In genomic region chr7:100126931-100127865, GRCh38 we compare ENCODE assay signal across 1 cellular context.
TF ChIP-seq lines count a peak whose summit lies in the region.

A gene with protein sequence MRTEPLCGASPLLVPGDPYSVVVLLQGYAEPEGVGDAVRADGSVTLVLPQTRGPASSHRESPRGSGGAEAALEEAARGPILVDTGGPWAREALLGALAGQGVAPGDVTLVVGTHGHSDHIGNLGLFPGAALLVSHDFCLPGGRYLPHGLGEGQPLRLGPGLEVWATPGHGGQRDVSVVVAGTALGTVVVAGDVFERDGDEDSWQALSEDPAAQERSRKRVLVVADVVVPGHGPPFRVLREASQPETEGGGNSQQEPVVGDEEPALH (plus strand): TSS chr7:100126967. CDS start chr7:100127396, 429 bp downstream.

TF ChIP-seq in K562, 482 proteins besides CTCF, POLR2A, EP300 and RAD21 (continued from another document and continues in another):
- TF ChIP-seq ZNF449 (CRISPR knock-in tag; IDR thresholded peaks at IDR 0.05) = no peak
- 0 out of 2 replicates have a peak, but pooled peaks have one; percentile 73 for TF ChIP-seq KLF6 (CRISPR knock-in tag; IDR thresholded peaks at IDR 0.05; ENCODE audit: borderline replicate concordance)
- TF ChIP-seq CHAMP1 (IDR thresholded peaks at IDR 0.05) = 0 out of 2 replicates have a peak, but pooled peaks have one; percentile 69
- TF ChIP-seq POLR2AphosphoS2 (IDR thresholded peaks at IDR 0.05; ENCODE audit: low read length) = peak; percentile 70; the same call in 1 of the 2 replicates
- peak; percentile 71 for TF ChIP-seq ASH1L (IDR thresholded peaks at IDR 0.05; ENCODE audit: borderline replicate concordance, low read depth, partially characterized antibody)
- no peak for TF ChIP-seq RFX5 (IDR thresholded peaks at IDR 0.05; ENCODE audit: low read depth, low read length)
- no peak for TF ChIP-seq MXI1 (IDR thresholded peaks at IDR 0.05; ENCODE audit: low read depth, low read length)
- TF ChIP-seq HDAC8 (tag; IDR thresholded peaks at IDR 0.05) = peak; percentile 49; the same call in 1 of the 2 replicates
- 0 out of 2 replicates have a peak, but pooled peaks have one; percentile 37 for TF ChIP-seq KLF1 (tag; IDR thresholded peaks at IDR 0.05)
- TF ChIP-seq, protein P1, sequence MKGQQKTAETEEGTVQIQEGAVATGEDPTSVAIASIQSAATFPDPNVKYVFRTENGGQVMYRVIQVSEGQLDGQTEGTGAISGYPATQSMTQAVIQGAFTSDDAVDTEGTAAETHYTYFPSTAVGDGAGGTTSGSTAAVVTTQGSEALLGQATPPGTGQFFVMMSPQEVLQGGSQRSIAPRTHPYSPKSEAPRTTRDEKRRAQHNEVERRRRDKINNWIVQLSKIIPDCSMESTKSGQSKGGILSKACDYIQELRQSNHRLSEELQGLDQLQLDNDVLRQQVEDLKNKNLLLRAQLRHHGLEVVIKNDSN (CRISPR knock-in tag; IDR thresholded peaks at IDR 0.05) = no peak
- TF ChIP-seq PRDM10 (IDR thresholded peaks at IDR 0.05; ENCODE audit: partially characterized antibody) = peak; percentile 99
- 0 out of 2 replicates have a peak, but pooled peaks have one; percentile 2 for TF ChIP-seq FOSL1 (tag; conservative IDR thresholded peaks at IDR 0.05)
- peak in 1 of 2 experiments; percentile 39; a peak in 1 of 4 replicates for TF ChIP-seq SIX5 (IDR thresholded peaks at IDR 0.05; ENCODE audit: borderline replicate concordance in 1 of 2, insufficient read depth in 1 of 2, low read depth in 1 of 2, low read length in 2 of 2)
- peak; percentile 80 for TF ChIP-seq FIP1L1 (IDR thresholded peaks at IDR 0.05; ENCODE audit: low read depth, low read length, poor library complexity, severe bottlenecking)
- TF ChIP-seq HDAC2 (IDR thresholded peaks at IDR 0.05) = no peak
- no peak; the same call in 1 of the 2 replicates for TF ChIP-seq GTF2F1 (IDR thresholded peaks at IDR 0.05; ENCODE audit: low read depth, low read length)
- TF ChIP-seq, protein P2, sequence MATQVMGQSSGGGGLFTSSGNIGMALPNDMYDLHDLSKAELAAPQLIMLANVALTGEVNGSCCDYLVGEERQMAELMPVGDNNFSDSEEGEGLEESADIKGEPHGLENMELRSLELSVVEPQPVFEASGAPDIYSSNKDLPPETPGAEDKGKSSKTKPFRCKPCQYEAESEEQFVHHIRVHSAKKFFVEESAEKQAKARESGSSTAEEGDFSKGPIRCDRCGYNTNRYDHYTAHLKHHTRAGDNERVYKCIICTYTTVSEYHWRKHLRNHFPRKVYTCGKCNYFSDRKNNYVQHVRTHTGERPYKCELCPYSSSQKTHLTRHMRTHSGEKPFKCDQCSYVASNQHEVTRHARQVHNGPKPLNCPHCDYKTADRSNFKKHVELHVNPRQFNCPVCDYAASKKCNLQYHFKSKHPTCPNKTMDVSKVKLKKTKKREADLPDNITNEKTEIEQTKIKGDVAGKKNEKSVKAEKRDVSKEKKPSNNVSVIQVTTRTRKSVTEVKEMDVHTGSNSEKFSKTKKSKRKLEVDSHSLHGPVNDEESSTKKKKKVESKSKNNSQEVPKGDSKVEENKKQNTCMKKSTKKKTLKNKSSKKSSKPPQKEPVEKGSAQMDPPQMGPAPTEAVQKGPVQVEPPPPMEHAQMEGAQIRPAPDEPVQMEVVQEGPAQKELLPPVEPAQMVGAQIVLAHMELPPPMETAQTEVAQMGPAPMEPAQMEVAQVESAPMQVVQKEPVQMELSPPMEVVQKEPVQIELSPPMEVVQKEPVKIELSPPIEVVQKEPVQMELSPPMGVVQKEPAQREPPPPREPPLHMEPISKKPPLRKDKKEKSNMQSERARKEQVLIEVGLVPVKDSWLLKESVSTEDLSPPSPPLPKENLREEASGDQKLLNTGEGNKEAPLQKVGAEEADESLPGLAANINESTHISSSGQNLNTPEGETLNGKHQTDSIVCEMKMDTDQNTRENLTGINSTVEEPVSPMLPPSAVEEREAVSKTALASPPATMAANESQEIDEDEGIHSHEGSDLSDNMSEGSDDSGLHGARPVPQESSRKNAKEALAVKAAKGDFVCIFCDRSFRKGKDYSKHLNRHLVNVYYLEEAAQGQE (CRISPR knock-in tag; IDR thresholded peaks at IDR 0.05; ENCODE audit: low read depth) = no peak
- peak; percentile 65 for TF ChIP-seq RB1 (IDR thresholded peaks at IDR 0.05; ENCODE audit: low read depth)
- peak; percentile 94 for TF ChIP-seq POLR2AphosphoS5 (IDR thresholded peaks at IDR 0.05; ENCODE audit: control insufficient read depth, insufficient read depth, low read depth, low read length)
- TF ChIP-seq ZNF699 (CRISPR knock-in tag; IDR thresholded peaks at IDR 0.05; ENCODE audit: insufficient replicate concordance) = no peak
- peak; percentile 23; the same call in 1 of the 2 replicates for TF ChIP-seq NFIC (IDR thresholded peaks at IDR 0.05)
- TF ChIP-seq, protein P3, sequence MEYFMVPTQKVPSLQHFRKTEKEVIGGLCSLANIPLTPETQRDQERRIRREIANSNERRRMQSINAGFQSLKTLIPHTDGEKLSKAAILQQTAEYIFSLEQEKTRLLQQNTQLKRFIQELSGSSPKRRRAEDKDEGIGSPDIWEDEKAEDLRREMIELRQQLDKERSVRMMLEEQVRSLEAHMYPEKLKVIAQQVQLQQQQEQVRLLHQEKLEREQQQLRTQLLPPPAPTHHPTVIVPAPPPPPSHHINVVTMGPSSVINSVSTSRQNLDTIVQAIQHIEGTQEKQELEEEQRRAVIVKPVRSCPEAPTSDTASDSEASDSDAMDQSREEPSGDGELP (CRISPR knock-in tag; IDR thresholded peaks at IDR 0.05; ENCODE audit: borderline replicate concordance) = peak; percentile 66; the same call in 1 of the 2 replicates
- TF ChIP-seq SMARCA4 (IDR thresholded peaks at IDR 0.05) = peak; percentile 17
- TF ChIP-seq, protein P4, sequence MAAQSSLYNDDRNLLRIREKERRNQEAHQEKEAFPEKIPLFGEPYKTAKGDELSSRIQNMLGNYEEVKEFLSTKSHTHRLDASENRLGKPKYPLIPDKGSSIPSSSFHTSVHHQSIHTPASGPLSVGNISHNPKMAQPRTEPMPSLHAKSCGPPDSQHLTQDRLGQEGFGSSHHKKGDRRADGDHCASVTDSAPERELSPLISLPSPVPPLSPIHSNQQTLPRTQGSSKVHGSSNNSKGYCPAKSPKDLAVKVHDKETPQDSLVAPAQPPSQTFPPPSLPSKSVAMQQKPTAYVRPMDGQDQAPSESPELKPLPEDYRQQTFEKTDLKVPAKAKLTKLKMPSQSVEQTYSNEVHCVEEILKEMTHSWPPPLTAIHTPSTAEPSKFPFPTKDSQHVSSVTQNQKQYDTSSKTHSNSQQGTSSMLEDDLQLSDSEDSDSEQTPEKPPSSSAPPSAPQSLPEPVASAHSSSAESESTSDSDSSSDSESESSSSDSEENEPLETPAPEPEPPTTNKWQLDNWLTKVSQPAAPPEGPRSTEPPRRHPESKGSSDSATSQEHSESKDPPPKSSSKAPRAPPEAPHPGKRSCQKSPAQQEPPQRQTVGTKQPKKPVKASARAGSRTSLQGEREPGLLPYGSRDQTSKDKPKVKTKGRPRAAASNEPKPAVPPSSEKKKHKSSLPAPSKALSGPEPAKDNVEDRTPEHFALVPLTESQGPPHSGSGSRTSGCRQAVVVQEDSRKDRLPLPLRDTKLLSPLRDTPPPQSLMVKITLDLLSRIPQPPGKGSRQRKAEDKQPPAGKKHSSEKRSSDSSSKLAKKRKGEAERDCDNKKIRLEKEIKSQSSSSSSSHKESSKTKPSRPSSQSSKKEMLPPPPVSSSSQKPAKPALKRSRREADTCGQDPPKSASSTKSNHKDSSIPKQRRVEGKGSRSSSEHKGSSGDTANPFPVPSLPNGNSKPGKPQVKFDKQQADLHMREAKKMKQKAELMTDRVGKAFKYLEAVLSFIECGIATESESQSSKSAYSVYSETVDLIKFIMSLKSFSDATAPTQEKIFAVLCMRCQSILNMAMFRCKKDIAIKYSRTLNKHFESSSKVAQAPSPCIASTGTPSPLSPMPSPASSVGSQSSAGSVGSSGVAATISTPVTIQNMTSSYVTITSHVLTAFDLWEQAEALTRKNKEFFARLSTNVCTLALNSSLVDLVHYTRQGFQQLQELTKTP (IDR thresholded peaks at IDR 0.05; ENCODE audit: low read depth in 1 of 2, partially characterized antibody in 2 of 2) = peak in 1 of 2 experiments; percentile 29
- peak; percentile 67; the same call in 1 of the 2 replicates for TF ChIP-seq PML (IDR thresholded peaks at IDR 0.05; ENCODE audit: low read length)
- TF ChIP-seq ZBTB7A (IDR thresholded peaks at IDR 0.05; ENCODE audit: borderline replicate concordance, control insufficient read depth, low read depth, low read length) = peak; percentile 69; the same call in 1 of the 2 replicates
- TF ChIP-seq MXD1 (CRISPR knock-in tag; IDR thresholded peaks at IDR 0.05; ENCODE audit: borderline replicate concordance, poor library complexity, severe bottlenecking) = no peak
- TF ChIP-seq XRCC4 (IDR thresholded peaks at IDR 0.05; ENCODE audit: extremely low read depth, insufficient read depth, insufficient read length) = no peak
- peak in 1 of 2 experiments; percentile 8; a peak in 1 of 4 replicates for TF ChIP-seq TEAD1 (CRISPR knock-in tag; IDR thresholded peaks at IDR 0.05)
- no peak for TF ChIP-seq ZNF518B (CRISPR knock-in tag; IDR thresholded peaks at IDR 0.05)
